10 cellular contexts compared by ENCODE assay signal in genomic region chr19:1257475-1258160, GRCh38. TPM values are rescaled to one million over a fixed set of nuclear protein-coding genes. Genes with fewer than 3 reads are reported as not detected.
A peak's percentile ranks its signal among the peaks of the same experiment; 100 is the strongest.
DNase-seq lines count a peak whose midpoint lies in the region; ATAC-seq and TF ChIP-seq lines count a peak whose summit lies in the region.
"Had no signal": no experiment of that assay in that cellular context is flagged by ENCODE, and none has a peak within 500 bp of the region (broad histone marks: within the 10 kb centered on the region; RNA-seq: fewer than 3 reads in every experiment).

No MANE protein-coding gene starts in this region.

- CTCF ChIA-PET in activated CD8-positive, alpha-beta memory T cell treated with anti-CD3 and anti-CD28 coated beads, Interleukin-2, amount 10 ng/mL, durations not matched to agents 7 days and 5 days (lab: Charles Lee), result interaction anchor here (0.8 to 17.8 kb wide), 4 partner anchors 9 to 15 kb away, joined by 3 to 723 read pairs (median 4); partner anchors contain the start of genes ATP5F1D and CBARP

- H3K9me3 Mint-ChIP-seq in activated CD8-positive, alpha-beta memory T cell treated with anti-CD3 and anti-CD28 coated beads, Interleukin-2, amount 10 ng/mL, durations not matched to agents 7 days and 5 days (ENCODE audit: low read depth), result no peaks in the 10 kb centered on the region

- intact Hi-C loops in tibial artery (cut with DNase I; ENCODE audit: low total_unique reads), result no loop called here

- H3K4me3 ChIP-seq in adipocyte (ENCODE audit: low read length), result no peak overlapping the region
- no peak overlapping the region for H3K4me3 ChIP-seq in mesodermal cell (ENCODE audit: extremely low read depth, insufficient read depth, low read length, poor library complexity, severe bottlenecking)
- H3K4me3 ChIP-seq in tibial artery, result no peak overlapping the region

- peak overlapping the region; percentile 45 for H3K27ac ChIP-seq in mesodermal cell (ENCODE audit: low read depth, low read length, severe bottlenecking)
- peak overlapping the region; percentile 93 to 95 for H3K27ac ChIP-seq in tibial artery

- no peaks in the 10 kb centered on the region for H3K27me3 Mint-ChIP-seq in activated CD8-positive, alpha-beta memory T cell treated with anti-CD3 and anti-CD28 coated beads, Interleukin-2, amount 10 ng/mL, durations not matched to agents 7 days and 5 days

- TF ChIP-seq CTCF in tibial artery (IDR thresholded peaks at IDR 0.05) (no peak), omental fat pad (IDR thresholded peaks at IDR 0.05) (no peak)

- no peak for ATAC-seq in activated CD8-positive, alpha-beta memory T cell treated with anti-CD3 and anti-CD28 coated beads, Interleukin-2, amount 10 ng/mL, durations not matched to agents 7 days and 5 days
- ATAC-seq in omental fat pad (ENCODE audit: low FRiP score), result no peak
- no peak for ATAC-seq in GM18867 (IDR thresholded peaks at IDR 0.05; ENCODE audit: unreplicated experiment)

- peaks cover 48% of the 10 kb centered on the region for H3K36me3 ChIP-seq in adipocyte (ENCODE audit: control insufficient read depth, insufficient read depth, low read length, severe bottlenecking)
- peaks cover 56% of the 10 kb centered on the region for H3K36me3 ChIP-seq in mesodermal cell (ENCODE audit: control insufficient read depth, insufficient read depth, low read length)
- H3K36me3 ChIP-seq in tibial artery, result peaks cover 33 to 50% (median 47%) of the 10 kb centered on the region in 3 donors

- H3K9me3 ChIP-seq in adipocyte (ENCODE audit: control insufficient read depth, low read length) (no peaks in the 10 kb centered on the region), mesodermal cell (ENCODE audit: control insufficient read depth, low read length) (no peaks in the 10 kb centered on the region), tibial artery (no peaks in the 10 kb centered on the region)

- peak overlapping the region; percentile 81 for H3K4me3 Mint-ChIP-seq in activated CD8-positive, alpha-beta memory T cell treated with anti-CD3 and anti-CD28 coated beads, Interleukin-2, amount 10 ng/mL, durations not matched to agents 7 days and 5 days

- H3K4me1 ChIP-seq in adipocyte (ENCODE audit: control insufficient read depth, insufficient read depth, low read length), result peaks cover 71% of the 10 kb centered on the region
- H3K4me1 ChIP-seq in mesodermal cell (ENCODE audit: control insufficient read depth, insufficient read depth, low read length, poor library complexity, severe bottlenecking), result peaks cover 78% of the 10 kb centered on the region
- peaks cover 17 to 86% (median 82%) of the 10 kb centered on the region in 4 donors for H3K4me1 ChIP-seq in tibial artery

- H3K27me3 ChIP-seq in adipocyte (replicated peaks; ENCODE audit: control insufficient read depth, insufficient read depth, low read length), result no peaks in the 10 kb centered on the region
- H3K27me3 ChIP-seq in tibial artery, result no peaks in the 10 kb centered on the region

- peaks cover 25% of the 10 kb centered on the region for H3K36me3 Mint-ChIP-seq in activated CD8-positive, alpha-beta memory T cell treated with anti-CD3 and anti-CD28 coated beads, Interleukin-2, amount 10 ng/mL, durations not matched to agents 7 days and 5 days

- 71 to 83% methylated on average over 6 of the region's 23 CpGs for WGBS in mesodermal cell (ENCODE audit: insufficient coverage in 2 of 2), 2 experiments

- peak overlapping the region; percentile 95 for H3K27ac Mint-ChIP-seq in activated CD8-positive, alpha-beta memory T cell treated with anti-CD3 and anti-CD28 coated beads, Interleukin-2, amount 10 ng/mL, durations not matched to agents 7 days and 5 days

- DNase-seq in activated CD8-positive, alpha-beta memory T cell treated with anti-CD3 and anti-CD28 coated beads, Interleukin-2, amount 10 ng/mL, durations not matched to agents 7 days and 5 days, result no peak
- DNase-seq in activated CD8-positive, alpha-beta memory T cell treated with anti-CD3 and anti-CD28 coated beads, Interleukin-2, amount 50 U/mL, for 4 hours, result no peak
- no peak for DNase-seq in adipocyte (ENCODE audit: low read depth)
- no peak for DNase-seq in tibial artery
- no peak for DNase-seq in omental fat pad (ENCODE audit: low spot score)
- DNase-seq in NCI-H526 treated with DMSO at 0.1 percent for 48 hours (lab: John Stamatoyannopoulos, UW), result no peak
- DNase-seq: activated T-cell treated with anti-CD3 and anti-CD28 coated beads for 4 hours, head of caudate nucleus had no signal

- peaks cover 51% of the 10 kb centered on the region for H3K4me1 Mint-ChIP-seq in activated CD8-positive, alpha-beta memory T cell treated with anti-CD3 and anti-CD28 coated beads, Interleukin-2, amount 10 ng/mL, durations not matched to agents 7 days and 5 days

- peak overlapping the region; percentile 55 for H3K9ac ChIP-seq in adipocyte (ENCODE audit: low read length)

RNA-seq across cellular contexts. Expression of gene MIDN, which starts 9.2 kb away (rescaled TPM):
- 10 to 100 TPM; 73.3 to 88.6 TPM for total RNA-seq in activated CD8-positive, alpha-beta memory T cell treated with anti-CD3 and anti-CD28 coated beads, Interleukin-2, amount 10 ng/mL, durations not matched to agents 7 days and 5 days
- 101 TPM for polyA plus RNA-seq in mesodermal cell (2013, experiment 1 of 2)
- polyA plus RNA-seq in mesodermal cell (2013, experiment 2 of 2), result 84.0 TPM
- 10 to 100 TPM; 24.5 to 68.6 (median 44.1) TPM for total RNA-seq in omental fat pad

RNA-seq across cellular contexts. Expression of gene CIRBP, which starts 11.5 kb away (rescaled TPM):
- 100 to 1,000 TPM; 189 to 210 TPM for total RNA-seq in activated CD8-positive, alpha-beta memory T cell treated with anti-CD3 and anti-CD28 coated beads, Interleukin-2, amount 10 ng/mL, durations not matched to agents 7 days and 5 days
- 231 TPM for polyA plus RNA-seq in mesodermal cell (2013, experiment 1 of 2)
- 221 TPM for polyA plus RNA-seq in mesodermal cell (2013, experiment 2 of 2)
- 100 to 1,000 TPM; 292 to 484 (median 372) TPM for total RNA-seq in omental fat pad

RNA-seq across cellular contexts. Expression of gene ATP5F1D, which starts 16.1 kb away (rescaled TPM):
- total RNA-seq in activated CD8-positive, alpha-beta memory T cell treated with anti-CD3 and anti-CD28 coated beads, Interleukin-2, amount 10 ng/mL, durations not matched to agents 7 days and 5 days, result 100 to 1,000 TPM; 190 to 221 TPM
- polyA plus RNA-seq in mesodermal cell (2013, experiment 1 of 2), result 132 TPM
- polyA plus RNA-seq in mesodermal cell (2013, experiment 2 of 2), result 98.5 TPM
- total RNA-seq in omental fat pad, result 10 to 100 TPM; 46.4 to 76.0 (median 60.2) TPM

RNA-seq across cellular contexts. Expression of gene FAM174C, which starts 17.7 kb away (rescaled TPM):
- total RNA-seq in activated CD8-positive, alpha-beta memory T cell treated with anti-CD3 and anti-CD28 coated beads, Interleukin-2, amount 10 ng/mL, durations not matched to agents 7 days and 5 days, result 10 to 100 TPM; 54.7 to 60.3 TPM
- polyA plus RNA-seq in mesodermal cell (2013, experiment 1 of 2), result 22.1 TPM
- polyA plus RNA-seq in mesodermal cell (2013, experiment 2 of 2), result 19.2 TPM
- total RNA-seq in omental fat pad, result 10 to 100 TPM; 47.2 to 69.1 (median 59.3) TPM

RNA-seq across cellular contexts. Expression of gene CBARP, which starts 19.8 kb away (rescaled TPM):
- total RNA-seq in activated CD8-positive, alpha-beta memory T cell treated with anti-CD3 and anti-CD28 coated beads, Interleukin-2, amount 10 ng/mL, durations not matched to agents 7 days and 5 days, result under 1 TPM; 0.29 to 0.52 TPM
- 11.5 TPM for polyA plus RNA-seq in mesodermal cell (2013, experiment 1 of 2)
- polyA plus RNA-seq in mesodermal cell (2013, experiment 2 of 2), result 12.2 TPM
- 10 to 100 TPM in 1 of 4 donors, 1 to 10 TPM in 1, under 1 TPM in 1, not detected in 1; 0.63 to 19.6 (median 2.2) TPM for total RNA-seq in omental fat pad
